14 cellular contexts compared by ENCODE assay signal in the genomic region with DNA sequence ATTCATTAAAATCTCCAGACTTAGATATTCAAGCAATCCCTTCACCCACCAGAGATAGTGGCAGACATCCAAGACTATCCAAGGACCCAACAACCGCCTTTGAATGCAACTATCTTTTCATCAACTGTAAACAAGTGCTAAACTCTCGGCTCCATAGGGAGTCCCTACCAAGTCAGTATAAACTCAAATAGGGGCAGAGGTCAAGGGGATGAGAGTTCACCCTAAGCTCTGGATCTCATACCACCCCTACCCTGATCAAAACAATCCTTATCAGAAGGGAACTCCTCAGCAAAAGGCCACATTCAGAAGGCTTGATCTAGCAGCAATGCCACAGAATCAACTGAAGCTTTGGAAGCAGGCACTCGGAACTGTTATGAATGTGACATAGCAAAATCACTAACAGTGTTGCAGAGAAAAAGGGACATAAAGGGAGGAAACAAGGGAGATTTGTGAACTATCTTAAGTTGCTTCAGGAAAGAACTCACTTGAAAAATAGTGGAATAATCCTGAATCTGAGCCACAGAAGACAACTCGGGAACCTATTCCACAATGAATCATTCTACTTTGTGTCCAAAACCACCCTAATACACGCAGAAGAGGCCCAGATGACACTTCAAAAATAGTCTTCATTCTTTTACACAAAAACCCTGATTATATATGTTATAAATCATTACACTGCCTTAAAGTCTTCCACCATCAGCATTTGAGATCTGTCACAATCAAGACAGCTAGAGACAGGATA. TPM values are rescaled to one million over a fixed set of nuclear protein-coding genes. Genes with fewer than 3 reads are reported as not detected.
DNase-seq lines count a peak whose midpoint lies in the region; ATAC-seq, FAIRE-seq and TF ChIP-seq lines count a peak whose summit lies in the region.
"Had no signal": no experiment of that assay in that cellular context is flagged by ENCODE, and none has a peak within 500 bp of the region (broad histone marks: within the 10 kb centered on the region; RNA-seq: fewer than 3 reads in every experiment).

No MANE protein-coding gene starts in this region.

- no peak for TF ChIP-seq CTCF in HEK293 (tag by site-specific recombination; IDR thresholded peaks at IDR 0.05)
- TF ChIP-seq CTCF in fibroblast of villous mesenchyme (IDR thresholded peaks at IDR 0.05; ENCODE audit: insufficient read depth, low read depth, low read length): no peak

- H3K4me1 ChIP-seq in HEK293 (ENCODE audit: control insufficient read depth, insufficient read depth, low read length): peaks cover 19% of the 10 kb centered on the region
- H3K4me1 ChIP-seq in small intestine (ENCODE audit: control insufficient read depth in 2 of 2, insufficient read depth in 1 of 2, low read depth in 1 of 2, low read length in 1 of 2): peaks cover 6 to 7% of the 10 kb centered on the region in 2 donors

- peaks cover 0 to 3% of the 10 kb centered on the region in 2 experiments; a peak in 1 of 3 replicates for H3K36me3 ChIP-seq in HEK293 (ENCODE audit: control insufficient read depth in 2 of 2, insufficient read depth in 1 of 2, low read length in 2 of 2)
- no peaks in the 10 kb centered on the region for H3K36me3 ChIP-seq in small intestine (ENCODE audit: control insufficient read depth in 2 of 2, insufficient read depth in 2 of 2, low read length in 2 of 2)
- H3K36me3 ChIP-seq: esophagus squamous epithelium, tibial nerve had no signal

- CTCF ChIA-PET in HEK293 (lab: Yijun Ruan, JAX): interaction anchor here (0.6 to 14.5 kb wide), 8 partner anchors 8 to 170 kb away, joined by 3 to 236 read pairs (median 6); a partner anchor contains a TSS

- DNase-seq in SW480 (ENCODE audit: low spot score) (peak; percentile 34), fibroblast of villous mesenchyme (ENCODE audit: low read depth) (peak; percentile 69), small intestine (peak; percentile 51), T-helper 9 cell (no peak), DMS53 treated with DMSO at 0.1 percent for 48 hours (lab: John Stamatoyannopoulos, UW; ENCODE audit: unreplicated experiment) (no peak)
- DNase-seq: activated gamma-delta T cell treated with Interleukin-2 at 50 U/mL for 16 hours, esophagus squamous epithelium, immature natural killer cell, NCI-H2081 had no signal

- H3K27me3 ChIP-seq in small intestine (ENCODE audit: control insufficient read depth in 2 of 2, insufficient read depth in 2 of 2, low read length in 2 of 2): no peaks in the 10 kb centered on the region
- H3K27me3 ChIP-seq: esophagus squamous epithelium, tibial nerve had no signal

- POLR2A ChIA-PET in HEK293 (lab: Yijun Ruan, JAX): no interaction called here

- FAIRE-seq in small intestine (lab: Jason Lieb, UNC): no peak

- no peak for ATAC-seq in GM18498 (IDR thresholded peaks at IDR 0.05; ENCODE audit: unreplicated experiment)
- no peak for ATAC-seq in HG03025 (IDR thresholded peaks at IDR 0.05; ENCODE audit: low FRiP score, unreplicated experiment)

- H3K9me3 ChIP-seq in HEK293 (ENCODE audit: control insufficient read depth, insufficient read depth, low read depth, low read length) (no peaks in the 10 kb centered on the region), small intestine (ENCODE audit: control insufficient read depth, low read depth) (no peaks in the 10 kb centered on the region)
- H3K9me3 ChIP-seq: esophagus squamous epithelium, tibial nerve had no signal

- H3K4me3 ChIP-seq in HEK293 (ENCODE audit: low read depth, low read length) (no peak overlapping the region), fibroblast of villous mesenchyme (ENCODE audit: low read depth, low read length) (no peak overlapping the region), small intestine (ENCODE audit: low read depth in 1 of 2, low read length in 2 of 2) (no peak overlapping the region)
- H3K4me3 ChIP-seq: esophagus squamous epithelium, tibial nerve had no signal

- peak overlapping the region; percentile 29 for H3K27ac ChIP-seq in HEK293 (ENCODE audit: extremely low read depth, low read depth, low read length)
- H3K27ac ChIP-seq in small intestine (ENCODE audit: low read depth in 1 of 2, low read length in 1 of 2): peak overlapping the region in 1 of 2 donors; percentile 60
- H3K27ac ChIP-seq: esophagus squamous epithelium had no signal

- 27 to 46% (median 34%) methylated on average over 5 of the region's 5 CpGs for WGBS in small intestine, 3 donors

TF ChIP-seq in HEK293, 187 proteins besides CTCF, POLR2A, EP300 and RAD21 (continues in another document):
- TF ChIP-seq OVOL3 (tag by site-specific recombination; IDR thresholded peaks at IDR 0.05) (no peak), ZNF701 (tag by site-specific recombination; IDR thresholded peaks at IDR 0.05) (no peak), ZNF114 (tag by site-specific recombination; IDR thresholded peaks at IDR 0.05) (no peak), KLF8 (tag by site-specific recombination; IDR thresholded peaks at IDR 0.05) (no peak), ZNF670 (tag by site-specific recombination; IDR thresholded peaks at IDR 0.05; ENCODE audit: low read depth) (no peak), BCL11A (tag by site-specific recombination; IDR thresholded peaks at IDR 0.05; ENCODE audit: low read depth) (0 out of 2 replicates have a peak, but pooled peaks have one; percentile 17), SP3 (tag by site-specific recombination; IDR thresholded peaks at IDR 0.05) (no peak), ZNF596 (tag by site-specific recombination; IDR thresholded peaks at IDR 0.05) (no peak; the same call in 1 of the 2 replicates), KLF9 (tag by site-specific recombination; IDR thresholded peaks at IDR 0.05; ENCODE audit: low read depth) (no peak), HOXA7 (CRISPR knock-in tag; IDR thresholded peaks at IDR 0.05; ENCODE audit: borderline replicate concordance) (no peak), ZNF221 (tag by site-specific recombination; IDR thresholded peaks at IDR 0.05; ENCODE audit: borderline replicate concordance) (no peak), ZNF626 (tag by site-specific recombination; IDR thresholded peaks at IDR 0.05) (no peak)
- TF ChIP-seq, protein P1, sequence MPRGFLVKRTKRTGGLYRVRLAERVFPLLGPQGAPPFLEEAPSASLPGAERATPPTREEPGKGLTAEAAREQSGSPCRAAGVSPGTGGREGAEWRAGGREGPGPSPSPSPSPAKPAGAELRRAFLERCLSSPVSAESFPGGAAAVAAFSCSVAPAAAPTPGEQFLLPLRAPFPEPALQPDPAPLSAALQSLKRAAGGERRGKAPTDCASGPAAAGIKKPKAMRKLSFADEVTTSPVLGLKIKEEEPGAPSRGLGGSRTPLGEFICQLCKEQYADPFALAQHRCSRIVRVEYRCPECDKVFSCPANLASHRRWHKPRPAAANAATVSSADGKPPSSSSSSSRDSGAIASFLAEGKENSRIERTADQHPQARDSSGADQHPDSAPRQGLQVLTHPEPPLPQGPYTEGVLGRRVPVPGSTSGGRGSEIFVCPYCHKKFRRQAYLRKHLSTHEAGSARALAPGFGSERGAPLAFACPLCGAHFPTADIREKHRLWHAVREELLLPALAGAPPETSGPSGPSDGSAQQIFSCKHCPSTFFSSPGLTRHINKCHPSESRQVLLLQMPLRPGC (tag by site-specific recombination; IDR thresholded peaks at IDR 0.05): no peak
- TF ChIP-seq, protein P2, sequence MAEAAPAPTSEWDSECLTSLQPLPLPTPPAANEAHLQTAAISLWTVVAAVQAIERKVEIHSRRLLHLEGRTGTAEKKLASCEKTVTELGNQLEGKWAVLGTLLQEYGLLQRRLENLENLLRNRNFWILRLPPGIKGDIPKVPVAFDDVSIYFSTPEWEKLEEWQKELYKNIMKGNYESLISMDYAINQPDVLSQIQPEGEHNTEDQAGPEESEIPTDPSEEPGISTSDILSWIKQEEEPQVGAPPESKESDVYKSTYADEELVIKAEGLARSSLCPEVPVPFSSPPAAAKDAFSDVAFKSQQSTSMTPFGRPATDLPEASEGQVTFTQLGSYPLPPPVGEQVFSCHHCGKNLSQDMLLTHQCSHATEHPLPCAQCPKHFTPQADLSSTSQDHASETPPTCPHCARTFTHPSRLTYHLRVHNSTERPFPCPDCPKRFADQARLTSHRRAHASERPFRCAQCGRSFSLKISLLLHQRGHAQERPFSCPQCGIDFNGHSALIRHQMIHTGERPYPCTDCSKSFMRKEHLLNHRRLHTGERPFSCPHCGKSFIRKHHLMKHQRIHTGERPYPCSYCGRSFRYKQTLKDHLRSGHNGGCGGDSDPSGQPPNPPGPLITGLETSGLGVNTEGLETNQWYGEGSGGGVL (tag by site-specific recombination; IDR thresholded peaks at IDR 0.05): no peak
- TF ChIP-seq, protein P3, sequence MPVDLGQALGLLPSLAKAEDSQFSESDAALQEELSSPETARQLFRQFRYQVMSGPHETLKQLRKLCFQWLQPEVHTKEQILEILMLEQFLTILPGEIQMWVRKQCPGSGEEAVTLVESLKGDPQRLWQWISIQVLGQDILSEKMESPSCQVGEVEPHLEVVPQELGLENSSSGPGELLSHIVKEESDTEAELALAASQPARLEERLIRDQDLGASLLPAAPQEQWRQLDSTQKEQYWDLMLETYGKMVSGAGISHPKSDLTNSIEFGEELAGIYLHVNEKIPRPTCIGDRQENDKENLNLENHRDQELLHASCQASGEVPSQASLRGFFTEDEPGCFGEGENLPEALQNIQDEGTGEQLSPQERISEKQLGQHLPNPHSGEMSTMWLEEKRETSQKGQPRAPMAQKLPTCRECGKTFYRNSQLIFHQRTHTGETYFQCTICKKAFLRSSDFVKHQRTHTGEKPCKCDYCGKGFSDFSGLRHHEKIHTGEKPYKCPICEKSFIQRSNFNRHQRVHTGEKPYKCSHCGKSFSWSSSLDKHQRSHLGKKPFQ (tag by site-specific recombination; IDR thresholded peaks at IDR 0.05): 0 out of 2 replicates have a peak, but pooled peaks have one; percentile 47
- TF ChIP-seq, protein P4, sequence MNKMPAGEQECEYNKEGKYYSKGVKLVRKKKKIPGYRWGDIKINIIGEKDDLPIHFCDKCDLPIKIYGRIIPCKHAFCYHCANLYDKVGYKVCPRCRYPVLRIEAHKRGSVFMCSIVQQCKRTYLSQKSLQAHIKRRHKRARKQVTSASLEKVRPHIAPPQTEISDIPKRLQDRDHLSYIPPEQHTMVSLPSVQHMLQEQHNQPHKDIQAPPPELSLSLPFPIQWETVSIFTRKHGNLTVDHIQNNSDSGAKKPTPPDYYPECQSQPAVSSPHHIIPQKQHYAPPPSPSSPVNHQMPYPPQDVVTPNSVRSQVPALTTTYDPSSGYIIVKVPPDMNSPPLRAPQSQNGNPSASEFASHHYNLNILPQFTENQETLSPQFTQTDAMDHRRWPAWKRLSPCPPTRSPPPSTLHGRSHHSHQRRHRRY (tag by site-specific recombination; IDR thresholded peaks at IDR 0.05): no peak

RNA-seq across cellular contexts. Expression of a gene that starts 49.8 kb away (rescaled TPM):
- total RNA-seq in fibroblast of villous mesenchyme: under 0.01 and 0.32 TPM in 2 replicates
- 1 to 10 TPM; 2.3 to 6.0 (median 3.0) TPM for polyA plus RNA-seq in small intestine
- polyA plus RNA-seq: immature natural killer cell had no signal

RNA-seq across cellular contexts. Expression of a gene that starts 55.7 kb away (rescaled TPM):
- total RNA-seq in fibroblast of villous mesenchyme: 4.3 and 5.5 TPM in 2 replicates
- 1 to 10 TPM in 1 of 3 donors, under 1 TPM in 2; 0.22 to 3.4 (median 0.27) TPM for polyA plus RNA-seq in small intestine
- total RNA-seq: T-helper 2 cell treated with Interferon-gamma antibody and Interleukin-4, amounts not matched to agents 100 ng/mL and 5 ng/mL, for 36 hours had no signal
- polyA plus RNA-seq: immature natural killer cell had no signal

Comparison
In these comparisons a context has a peak if more than half of its experiments do, and no peak if none do; other contexts are left out.
1. DNase-seq: peak in SW480 (single experiment), fibroblast of villous mesenchyme (single experiment) and small intestine (single experiment); none in T-helper 9 cell (single experiment) and DMS53 treated with DMSO at 0.1 percent for 48 hours (single experiment).